1 cellular context compared by ENCODE assay signal in the genomic region with DNA sequence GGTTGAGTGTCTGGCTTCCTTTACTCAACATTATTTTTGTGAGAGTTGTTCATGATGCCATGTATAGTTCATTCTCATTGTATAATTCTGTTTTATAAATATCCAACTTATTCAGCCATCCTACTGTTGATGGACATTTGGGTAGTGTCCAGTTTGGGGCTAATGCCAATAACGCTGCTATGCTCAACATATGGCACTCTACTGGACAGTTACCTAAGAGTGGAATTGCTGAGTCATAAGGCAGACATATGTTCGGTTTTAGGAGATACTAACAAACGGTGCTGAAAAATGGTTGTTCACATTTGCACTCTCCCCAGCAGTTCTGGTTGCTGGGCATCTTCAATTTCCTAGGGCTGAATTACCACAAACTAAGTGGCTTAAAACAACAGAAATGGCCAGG.
TF ChIP-seq lines count a peak whose summit lies in the region.

No MANE protein-coding gene starts in this region.

TF ChIP-seq in IMR-90, 13 proteins besides CTCF, POLR2A, EP300 and RAD21 (continued from another document):
- TF ChIP-seq, protein P1, sequence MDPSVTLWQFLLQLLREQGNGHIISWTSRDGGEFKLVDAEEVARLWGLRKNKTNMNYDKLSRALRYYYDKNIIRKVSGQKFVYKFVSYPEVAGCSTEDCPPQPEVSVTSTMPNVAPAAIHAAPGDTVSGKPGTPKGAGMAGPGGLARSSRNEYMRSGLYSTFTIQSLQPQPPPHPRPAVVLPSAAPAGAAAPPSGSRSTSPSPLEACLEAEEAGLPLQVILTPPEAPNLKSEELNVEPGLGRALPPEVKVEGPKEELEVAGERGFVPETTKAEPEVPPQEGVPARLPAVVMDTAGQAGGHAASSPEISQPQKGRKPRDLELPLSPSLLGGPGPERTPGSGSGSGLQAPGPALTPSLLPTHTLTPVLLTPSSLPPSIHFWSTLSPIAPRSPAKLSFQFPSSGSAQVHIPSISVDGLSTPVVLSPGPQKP (IDR thresholded peaks at IDR 0.05; ENCODE audit: borderline replicate concordance, low read depth, low read length), result no peak
- TF ChIP-seq RFX5 (IDR thresholded peaks at IDR 0.05; ENCODE audit: low read depth, low read length) (no peak), SMC3 (IDR thresholded peaks at IDR 0.05; ENCODE audit: low read depth, low read length) (no peak), MAFK (IDR thresholded peaks at IDR 0.05; ENCODE audit: low read depth, low read length) (peak; percentile 23; the same call in 1 of the 2 replicates)
- TF ChIP-seq, protein P2, sequence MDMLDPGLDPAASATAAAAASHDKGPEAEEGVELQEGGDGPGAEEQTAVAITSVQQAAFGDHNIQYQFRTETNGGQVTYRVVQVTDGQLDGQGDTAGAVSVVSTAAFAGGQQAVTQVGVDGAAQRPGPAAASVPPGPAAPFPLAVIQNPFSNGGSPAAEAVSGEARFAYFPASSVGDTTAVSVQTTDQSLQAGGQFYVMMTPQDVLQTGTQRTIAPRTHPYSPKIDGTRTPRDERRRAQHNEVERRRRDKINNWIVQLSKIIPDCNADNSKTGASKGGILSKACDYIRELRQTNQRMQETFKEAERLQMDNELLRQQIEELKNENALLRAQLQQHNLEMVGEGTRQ (IDR thresholded peaks at IDR 0.05; ENCODE audit: low read depth, low read length), result no peak
TF ChIP-seq in IMR-90: peak in this region for 3.
